ENCODE assay signal across 17 cellular contexts in genomic region chr10:69624245-69624786, GRCh38. TPM values are rescaled to one million over a fixed set of nuclear protein-coding genes. Genes with fewer than 3 reads are reported as not detected.
A peak's percentile ranks its signal among the peaks of the same experiment; 100 is the strongest.
DNase-seq lines count a peak whose midpoint lies in the region; ATAC-seq, FAIRE-seq and TF ChIP-seq lines count a peak whose summit lies in the region.
"Had no signal": no experiment of that assay in that cellular context is flagged by ENCODE, and none has a peak within 500 bp of the region (broad histone marks: within the 10 kb centered on the region; RNA-seq: fewer than 3 reads in every experiment).

No MANE protein-coding gene starts in this region.

- BruUV-seq in K562 (replicated peaks; lab: Mats Ljungman, UMichigan): no TSS peak
- no TSS peak for BruUV-seq in A673 (replicated peaks; lab: Mats Ljungman, UMichigan)

- H3K36me3 ChIP-seq in BLaER1 (no peaks in the 10 kb centered on the region), HEK293 (ENCODE audit: control insufficient read depth in 2 of 2, insufficient read depth in 1 of 2, low read length in 2 of 2) (no peaks in the 10 kb centered on the region), K562 (ENCODE audit: control insufficient read depth, insufficient read depth, low read length) (no peaks in the 10 kb centered on the region), A673 (ENCODE audit: insufficient read depth, low read length, poor library complexity, severe bottlenecking) (no peaks in the 10 kb centered on the region)
- H3K36me3 ChIP-seq: MG63 had no signal

- H3K9me1 ChIP-seq in K562 (ENCODE audit: control insufficient read depth, insufficient read depth, low read length): no peaks in the 10 kb centered on the region

- no peaks in the 10 kb centered on the region for H3K27me3 ChIP-seq in BLaER1
- peaks cover 0 to 7% of the 10 kb centered on the region in 2 experiments; a peak in 1 of 5 replicates for H3K27me3 ChIP-seq in K562 (ENCODE audit: control insufficient read depth in 2 of 2, insufficient read depth in 2 of 2, low read length in 2 of 2)
- H3K27me3 ChIP-seq in A673 (replicated peaks; ENCODE audit: insufficient read depth, low read depth, low read length, poor library complexity): peaks cover 35% of the 10 kb centered on the region

- CTCF ChIA-PET in HEK293 (lab: Yijun Ruan, JAX) (interaction anchor here (0.6 kb wide), 1 partner anchor 334 kb away, joined by 3 read pairs; no protein-coding TSS in a partner anchor), K562 (lab: Yijun Ruan, JAX; ENCODE audit: low intra/inter-chr PET ratio) (no interaction called here), A673 (lab: Charles Lee) (no interaction called here)

- FAIRE-seq in K562 (lab: Jason Lieb, UNC): no peak

- no peaks in the 10 kb centered on the region for H3K36me3 Mint-ChIP-seq in activated CD4-positive, alpha-beta T cell treated with anti-CD3 and anti-CD28 coated beads, Interleukin-2, amount 10 ng/mL, durations not matched to agents 24 days and 14 days (ENCODE audit: low read depth)

- H4K20me1 ChIP-seq in BLaER1 (no peaks in the 10 kb centered on the region), K562 (replicated peaks; ENCODE audit: control insufficient read depth, insufficient read depth, low read length) (no peaks in the 10 kb centered on the region)

- 3% methylated on average over 2 of the region's 2 CpGs for WGBS in K562 (ENCODE audit: insufficient coverage, low coverage, missing lambda C conversion rate)

- POLR2A ChIA-PET in HEK293 (lab: Yijun Ruan, JAX) (no interaction called here), K562 (lab: Yijun Ruan, JAX) (no interaction called here), A673 (lab: Charles Lee; ENCODE audit: low non-redundant PET) (no interaction called here)

- peak overlapping the region; percentile 11; the same call in 1 of the 2 replicates for H3K4me3 ChIP-seq in BLaER1
- no peak overlapping the region for H3K4me3 ChIP-seq in HEK293 (ENCODE audit: low read depth, low read length)
- H3K4me3 ChIP-seq in K562: no peak overlapping the region
- H3K4me3 ChIP-seq in A673 (ENCODE audit: low read depth, low read length, poor library complexity, severe bottlenecking): no peak overlapping the region
- no peak overlapping the region for H3K4me3 ChIP-seq in foreskin fibroblast (ENCODE audit: low read depth in 1 of 2, low read length in 2 of 2)
- H3K4me3 ChIP-seq: GM23248, MG63 had no signal

- H3K9me3 ChIP-seq in BLaER1: peaks cover 33% of the 10 kb centered on the region
- no peaks in the 10 kb centered on the region for H3K9me3 ChIP-seq in HEK293 (ENCODE audit: control insufficient read depth, insufficient read depth, low read depth, low read length)
- H3K9me3 ChIP-seq in K562 (replicated peaks; ENCODE audit: control insufficient read depth, insufficient read depth, low read depth, low read length): no peaks in the 10 kb centered on the region
- peaks cover 8% of the 10 kb centered on the region for H3K9me3 ChIP-seq in A673 (ENCODE audit: low read depth, low read length, poor library complexity, severe bottlenecking)

- H2AFZ ChIP-seq in K562 (ENCODE audit: low read depth, low read length): no peak overlapping the region
- H2AFZ ChIP-seq: GM23248 had no signal

- peaks cover 11% of the 10 kb centered on the region for H3K4me1 Mint-ChIP-seq in activated CD4-positive, alpha-beta T cell treated with anti-CD3 and anti-CD28 coated beads, Interleukin-2, amount 10 ng/mL, durations not matched to agents 24 days and 14 days

- no peaks in the 10 kb centered on the region for H3K79me2 ChIP-seq in K562 (ENCODE audit: control insufficient read depth, insufficient read depth, low read length)

- no peak overlapping the region for H3K27ac Mint-ChIP-seq in activated CD4-positive, alpha-beta T cell treated with anti-CD3 and anti-CD28 coated beads, Interleukin-2, amount 10 ng/mL, durations not matched to agents 24 days and 14 days

- 0 out of 2 replicates have a peak overlapping the region, but pooled peaks have one; percentile 14 for H3K27ac ChIP-seq in BLaER1
- H3K27ac ChIP-seq in HEK293 (ENCODE audit: extremely low read depth, low read depth, low read length): no peak overlapping the region
- H3K27ac ChIP-seq in K562 (ENCODE audit: extremely low read depth, low read depth, low read length): no peak overlapping the region
- no peak overlapping the region for H3K27ac ChIP-seq in A673 (ENCODE audit: low read depth, low read length, poor library complexity, severe bottlenecking)
- H3K27ac ChIP-seq: GM23248, KMS-11 had no signal

- no peak for TF ChIP-seq RAD21 in K562 (CRISPR knock-in tag; conservative IDR thresholded peaks at IDR 0.05 in 1 of 2, IDR thresholded peaks at IDR 0.05 in 1 of 2)

- TF ChIP-seq POLR2A in K562 (conservative IDR thresholded peaks at IDR 0.05): no peak

- H3K27me3 Mint-ChIP-seq in activated CD4-positive, alpha-beta T cell treated with anti-CD3 and anti-CD28 coated beads, Interleukin-2, amount 10 ng/mL, durations not matched to agents 24 days and 14 days: no peaks in the 10 kb centered on the region

- DNase-seq in activated CD4-positive, alpha-beta T cell treated with anti-CD3 and anti-CD28 coated beads, Interleukin-2, amount 10 ng/mL, durations not matched to agents 24 days and 14 days: no peak
- DNase-seq in activated CD4-positive, alpha-beta T cell treated with anti-CD3 and anti-CD28 coated beads, Interleukin-2, amount 50 U/mL, for 1 hour: no peak
- DNase-seq in K562 (ENCODE audit: extremely low read depth in 1 of 4, low spot score in 3 of 4) (no peak), ureter (ENCODE audit: low spot score) (no peak), A673 (ENCODE audit: low spot score) (no peak), foreskin fibroblast (no peak)
- DNase-seq: GM23248, MG63, NCI-H1105 treated with DMSO at 0.1 percent for 48 hours, NCI-H187, NCI-H69, PC-3 had no signal

- TF ChIP-seq CTCF in HEK293 (tag by site-specific recombination; IDR thresholded peaks at IDR 0.05) (no peak), K562 (IDR thresholded peaks at IDR 0.05 in 2 of 3, conservative IDR thresholded peaks at IDR 0.05 in 1 of 3; ENCODE audit: insufficient read depth in 2 of 3, low read depth in 1 of 3, low read length in 3 of 3) (no peak), A673 (conservative IDR thresholded peaks at IDR 0.05; ENCODE audit: low read depth, low read length) (no peak), foreskin fibroblast (IDR thresholded peaks at IDR 0.05; ENCODE audit: low read depth, low read length) (no peak)

- H3K4me1 ChIP-seq in BLaER1: peaks cover 27% of the 10 kb centered on the region
- no peaks in the 10 kb centered on the region for H3K4me1 ChIP-seq in HEK293 (ENCODE audit: control insufficient read depth, insufficient read depth, low read length)
- H3K4me1 ChIP-seq in K562 (replicated peaks in 1 of 2; ENCODE audit: control insufficient read depth in 2 of 2, insufficient read depth in 2 of 2, low read length in 2 of 2): no peaks in the 10 kb centered on the region
- H3K4me1 ChIP-seq in A673 (ENCODE audit: insufficient read depth, low read length, poor library complexity, severe bottlenecking): no peaks in the 10 kb centered on the region

- H3K9me3 Mint-ChIP-seq in activated CD4-positive, alpha-beta T cell treated with anti-CD3 and anti-CD28 coated beads, Interleukin-2, amount 10 ng/mL, durations not matched to agents 24 days and 14 days: peaks cover 8% of the 10 kb centered on the region

- in situ Hi-C loops in K562 (cut with MboI): no loop called here

- intact Hi-C loops in activated CD4-positive, alpha-beta T cell treated with anti-CD3 and anti-CD28 coated beads, Interleukin-2, amount 10 ng/mL, durations not matched to agents 24 days and 14 days (cut with micrococcal nuclease): no loop called here
- intact Hi-C loops in K562 (cut with micrococcal nuclease): no loop called here
- intact Hi-C loops in A673 (cut with micrococcal nuclease; ENCODE audit: unreplicated experiment): no loop called here

- H3K9ac ChIP-seq in BLaER1: no peak overlapping the region
- no peak overlapping the region for H3K9ac ChIP-seq in K562 (ENCODE audit: insufficient read depth in 1 of 2, low read depth in 2 of 2, low read length in 2 of 2)
- H3K9ac ChIP-seq: GM23248, KMS-11 had no signal

- no peak for TF ChIP-seq EP300 in K562 (IDR thresholded peaks at IDR 0.05; ENCODE audit: low read length)

- H3K4me3 Mint-ChIP-seq in activated CD4-positive, alpha-beta T cell treated with anti-CD3 and anti-CD28 coated beads, Interleukin-2, amount 10 ng/mL, durations not matched to agents 24 days and 14 days: peak overlapping the region; percentile 11

- H3K4me2 ChIP-seq in BLaER1 (peak overlapping the region; percentile 57), K562 (ENCODE audit: insufficient read depth, low read length) (no peak overlapping the region)
- H3K4me2 ChIP-seq: KMS-11 had no signal

- ATAC-seq in K562: no peak
- ATAC-seq: PC-3 had no signal

RNA-seq across cellular contexts. Expression of gene FAM241B, which starts 5.7 kb away (rescaled TPM):
- total RNA-seq in activated CD4-positive, alpha-beta T cell treated with anti-CD3 and anti-CD28 coated beads, Interleukin-2, amount 10 ng/mL, durations not matched to agents 24 days and 14 days: 9.4 and 11.8 TPM in 2 replicates
- total RNA-seq in K562 (2011; cell fraction: chromatin; rRNA removed; ENCODE audit: low replicate concordance): 9.7 and 14.8 TPM in 2 replicates
- total RNA-seq in K562 (2011; cell fraction: nucleolus; rRNA removed): 11.3 and 11.4 TPM in 2 replicates
- 12.5 and 13.0 TPM in 2 replicates for total RNA-seq in K562 (2011; cell fraction: nucleoplasm; rRNA removed)
- total RNA-seq in K562 (2014; rRNA removed): 2.5 and 3.8 TPM in 2 replicates
- 3.0 TPM in 2 replicates for total RNA-seq in K562 (2014; rRNA removed; fragmentation: Illumina TruSeq; extraction: Trizol)
- total RNA-seq in K562 (2015; rRNA removed; fragmentation: Illumina TruSeq; extraction: Trizol): 2.5 and 3.1 TPM in 2 replicates
- 7.3 and 7.8 TPM in 2 replicates for total RNA-seq in K562 (2021)
- polyA plus RNA-seq in K562 (2011; rRNA removed): 10.2 and 11.5 TPM in 2 replicates
- polyA plus RNA-seq in K562 (2011; cell fraction: cytosol; rRNA removed): 12.4 and 12.6 TPM in 2 replicates
- polyA plus RNA-seq in K562 (2011; cell fraction: nucleus; rRNA removed): 12.2 and 13.2 TPM in 2 replicates
- 8.8 and 9.9 TPM in 2 replicates for polyA plus RNA-seq in K562 (2012)
- polyA plus RNA-seq in K562 (2014; fragmentation: Illumina TruSeq; extraction: Trizol): 5.6 and 6.3 TPM in 2 replicates
- 1 to 10 TPM; 1.9 to 2.3 TPM for polyA plus RNA-seq in K562 (2014; fragmentation: Nextera tagmentation; extraction: Ambion mirVana)
- polyA plus RNA-seq in K562 (2014; rRNA removed): 9.5 and 11.1 TPM in 2 replicates
- 4.0 and 5.2 TPM in 2 replicates for polyA minus RNA-seq in K562 (2011; rRNA and poly(A)+ RNA removed)
- polyA minus RNA-seq in K562 (2011; cell fraction: cytosol; rRNA and poly(A)+ RNA removed): 2.8 TPM in 1 of 2 replicates, not detected in the other
- 1.5 and 3.9 TPM in 2 replicates for polyA minus RNA-seq in K562 (2011; cell fraction: nucleus; rRNA and poly(A)+ RNA removed)
- 5.6 TPM for total RNA-seq in ureter
- 4.2 and 5.2 TPM in 2 replicates for total RNA-seq in A673 (2021)
- total RNA-seq: GM23248 had no signal

RNA-seq across cellular contexts. Expression of gene NEUROG3, which starts 51.1 kb away (rescaled TPM):
- total RNA-seq in activated CD4-positive, alpha-beta T cell treated with anti-CD3 and anti-CD28 coated beads, Interleukin-2, amount 10 ng/mL, durations not matched to agents 24 days and 14 days: not detected in 2 replicates
- total RNA-seq in K562 (2011; cell fraction: chromatin; rRNA removed; ENCODE audit: low replicate concordance): not detected in 2 replicates
- not detected in 2 replicates for total RNA-seq in K562 (2011; cell fraction: nucleolus; rRNA removed)
- total RNA-seq in K562 (2011; cell fraction: nucleoplasm; rRNA removed): not detected in 2 replicates
- total RNA-seq in K562 (2014; rRNA removed): not detected in 2 replicates
- not detected in 2 replicates for total RNA-seq in K562 (2014; rRNA removed; fragmentation: Illumina TruSeq; extraction: Trizol)
- not detected in 2 replicates for total RNA-seq in K562 (2015; rRNA removed; fragmentation: Illumina TruSeq; extraction: Trizol)
- not detected in 2 replicates for total RNA-seq in K562 (2021)
- polyA plus RNA-seq in K562 (2011; rRNA removed): not detected in 2 replicates
- not detected in 2 replicates for polyA plus RNA-seq in K562 (2011; cell fraction: cytosol; rRNA removed)
- polyA plus RNA-seq in K562 (2011; cell fraction: nucleus; rRNA removed): not detected in 2 replicates
- polyA plus RNA-seq in K562 (2012): not detected in 2 replicates
- not detected in 2 replicates for polyA plus RNA-seq in K562 (2014; fragmentation: Illumina TruSeq; extraction: Trizol)
- polyA plus RNA-seq in K562 (2014; fragmentation: Nextera tagmentation; extraction: Ambion mirVana): not detected
- not detected in 2 replicates for polyA plus RNA-seq in K562 (2014; rRNA removed)
- polyA minus RNA-seq in K562 (2011; rRNA and poly(A)+ RNA removed): not detected in 2 replicates
- polyA minus RNA-seq in K562 (2011; cell fraction: cytosol; rRNA and poly(A)+ RNA removed): not detected in 2 replicates
- polyA minus RNA-seq in K562 (2011; cell fraction: nucleus; rRNA and poly(A)+ RNA removed): not detected in 2 replicates
- total RNA-seq in ureter: not detected
- not detected in 2 replicates for total RNA-seq in A673 (2021)
- total RNA-seq: A172, Daoy, GM23248, PC-3 had no signal
- polyA plus RNA-seq: GM23248 had no signal
